In genomic region chr19:11987405-11988231, GRCh38 we compare ENCODE assay signal across 8 cellular contexts. TPM values are rescaled to one million over a fixed set of nuclear protein-coding genes. Genes with fewer than 3 reads are reported as not detected.
A peak's percentile ranks its signal among the peaks of the same experiment; 100 is the strongest.
DNase-seq lines count a peak whose midpoint lies in the region; ATAC-seq and TF ChIP-seq lines count a peak whose summit lies in the region.

No MANE protein-coding gene starts in this region.

- peak overlapping the region; percentile 95 for H3K4me3 ChIP-seq in rectal smooth muscle tissue (ENCODE audit: low read length)
- H3K4me3 ChIP-seq in vagina, result peak overlapping the region; percentile 52 to 77

- H3K36me3 ChIP-seq in rectal smooth muscle tissue (ENCODE audit: control insufficient read depth, insufficient read depth, low read length) (peaks cover 2% of the 10 kb centered on the region), vagina (no peaks in the 10 kb centered on the region)

- peak; percentile 91 for DNase-seq in GF-D8 (lab: John Stamatoyannopoulos, UW)
- peak; percentile 86 for DNase-seq in NCI-H1417 treated with DMSO at 0.1 percent for 48 hours (lab: John Stamatoyannopoulos, UW)
- peak; percentile 77 to 79 (median 78) for DNase-seq in T-helper 17 cell
- DNase-seq in anterior cingulate cortex (lab: John Stamatoyannopoulos, UW), result peak; percentile 23 to 96 (median 84)
- DNase-seq in hepatic stellate cell (ENCODE audit: low spot score), result peak; percentile 96
- peak in 1 of 2 donors; percentile 94 for DNase-seq in vagina (ENCODE audit: extremely low spot score in 2 of 2)

- peak in 1 of 2 donors; percentile 42 for TF ChIP-seq POLR2A in vagina (IDR thresholded peaks at IDR 0.05)

- H3K4me1 ChIP-seq in rectal smooth muscle tissue (ENCODE audit: control insufficient read depth, insufficient read depth, low read length) (no peaks in the 10 kb centered on the region), vagina (peaks cover 5% of the 10 kb centered on the region)

- no peaks in the 10 kb centered on the region for H3K27me3 ChIP-seq in rectal smooth muscle tissue (ENCODE audit: control insufficient read depth, insufficient read depth, low read length)
- no peaks in the 10 kb centered on the region for H3K27me3 ChIP-seq in vagina

- ATAC-seq in HG02571 (IDR thresholded peaks at IDR 0.05; ENCODE audit: unreplicated experiment) (peak; percentile 76), T-helper 17 cell (peak; percentile 91)

- H3K9ac ChIP-seq in rectal smooth muscle tissue (ENCODE audit: low read length), result peak overlapping the region; percentile 73

- peak overlapping the region; percentile 93 for H3K27ac Mint-ChIP-seq in T-helper 17 cell

- H3K4me1 Mint-ChIP-seq in T-helper 17 cell, result peaks cover 20% of the 10 kb centered on the region

- H3K27ac ChIP-seq in rectal smooth muscle tissue (ENCODE audit: low read depth, low read length) (peak overlapping the region; percentile 91), vagina (peak overlapping the region; percentile 76)

- no peaks in the 10 kb centered on the region for H3K36me3 Mint-ChIP-seq in T-helper 17 cell (ENCODE audit: low read depth)

- TF ChIP-seq CTCF in vagina (IDR thresholded peaks at IDR 0.05), result no peak

- H3K27me3 Mint-ChIP-seq in T-helper 17 cell, result no peaks in the 10 kb centered on the region

- H3K9me3 ChIP-seq in T-helper 17 cell (ENCODE audit: control insufficient read depth, low read length, poor library complexity, severe bottlenecking) (no peaks in the 10 kb centered on the region), vagina (no peaks in the 10 kb centered on the region)

- intact Hi-C loops in vagina (cut with DNase I), result loop anchor here (5.0 kb wide), 1 partner anchor 60 kb away; the partner anchor contains the start of gene ZNF700

- H3K4me3 Mint-ChIP-seq in T-helper 17 cell, result peak overlapping the region; percentile 96

RNA-seq across cellular contexts. Expression of gene ZNF763, which starts 22.8 kb away (rescaled TPM):
- total RNA-seq in T-helper 17 cell, result 1 to 10 TPM; 1.5 to 1.7 TPM
- total RNA-seq in vagina, result 2.9 TPM

RNA-seq across cellular contexts. Expression of gene ZNF433, which starts 47.9 kb away (rescaled TPM):
- total RNA-seq in T-helper 17 cell (1 to 10 TPM in 1 of 2 donors, under 1 TPM in 1; 0.85 to 1.3 TPM), vagina (3.7 TPM)
